1 cellular context compared by ENCODE assay signal in the genomic region with DNA sequence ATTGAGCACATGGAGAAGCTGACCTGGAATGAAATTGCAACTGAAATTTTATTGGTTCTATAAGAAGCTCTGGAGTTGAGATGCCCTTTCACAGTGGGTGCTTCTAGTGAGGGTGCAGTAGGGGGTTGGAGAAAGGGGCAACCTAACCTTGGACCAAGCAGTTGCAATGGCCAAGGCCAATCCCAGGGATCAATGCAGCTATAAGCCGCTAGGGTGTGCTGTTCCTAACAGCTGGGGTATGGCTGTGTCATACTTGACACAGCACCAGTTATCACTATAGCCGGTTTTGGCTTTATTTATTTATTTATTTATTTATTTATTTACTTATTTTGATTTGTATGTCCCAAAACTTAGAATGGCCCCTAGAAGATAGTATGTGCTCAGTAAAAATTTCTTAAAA.
TF ChIP-seq lines count a peak whose summit lies in the region.

No MANE protein-coding gene starts in this region.

TF ChIP-seq in GM12878, 131 proteins besides CTCF, POLR2A, EP300 and RAD21 (continued from another document):
- no peak for TF ChIP-seq SPI1 (IDR thresholded peaks at IDR 0.05; ENCODE audit: borderline replicate concordance, insufficient read depth, low read depth, low read length)
